In the genomic region with DNA sequence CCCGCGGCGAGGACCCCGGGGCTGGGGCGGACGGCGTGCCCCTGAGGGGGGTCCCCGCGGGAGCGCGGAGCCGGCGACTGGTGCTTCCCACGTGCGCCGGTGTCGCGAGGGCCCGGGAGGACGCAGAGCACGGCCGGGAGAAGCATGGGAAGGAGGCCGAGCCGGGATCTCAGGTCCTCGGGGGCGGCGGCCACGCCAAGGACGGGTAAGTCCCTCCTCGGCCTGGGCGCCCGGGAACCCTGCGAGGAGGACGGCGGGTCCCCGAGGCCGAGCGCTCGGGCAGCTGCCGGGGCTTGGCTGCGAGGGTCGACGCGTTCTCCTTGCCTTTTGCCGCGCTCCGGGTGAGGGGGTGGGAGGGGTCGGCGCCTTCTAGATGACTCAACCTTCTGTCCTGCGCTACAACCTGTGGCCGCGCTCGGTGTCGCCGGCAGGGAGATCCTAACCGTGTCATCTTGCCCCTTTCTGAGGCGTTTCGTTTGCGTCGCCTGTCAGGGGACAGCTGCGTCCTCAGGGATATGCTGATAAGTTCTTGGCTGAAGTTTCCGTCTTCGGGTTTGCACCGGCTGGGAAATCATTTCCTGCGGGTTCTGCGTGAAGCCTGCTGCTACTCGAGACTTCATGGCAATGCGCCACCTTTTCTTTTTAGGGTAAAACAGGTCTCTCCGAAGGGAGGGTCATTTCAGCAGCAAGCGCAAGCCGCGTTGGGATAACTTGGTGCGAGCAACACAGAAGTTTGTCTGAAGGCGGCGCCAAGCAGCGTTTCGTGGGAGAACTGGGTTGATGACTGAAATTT, we compare ENCODE assay signal across 8 cellular contexts.
DNase-seq lines count a peak whose midpoint lies in the region; ATAC-seq lines count a peak whose summit lies in the region.

No MANE protein-coding gene starts in this region.

- DNase-seq in NCI-H1105 treated with DMSO at 0.1 percent for 48 hours (lab: John Stamatoyannopoulos, UW) (peak; percentile 44), NCI-H1105 (lab: John Stamatoyannopoulos, UW) (no peak), NCI-H146 (lab: John Stamatoyannopoulos, UW) (peak; percentile 76), ecto neural progenitor cell (ENCODE audit: low spot score) (peak; percentile 81), medulla oblongata (ENCODE audit: extremely low spot score) (peak; percentile 83)
- DNase-seq in activated CD4-positive, alpha-beta T cell treated with anti-CD3 and anti-CD28 coated beads, Interleukin-2, amount 50 U/mL, for 4 hours: peak; percentile 60 to 65
- peak; percentile 44 for DNase-seq in stimulated activated CD8-positive, alpha-beta memory T cell treated with anti-CD3 and anti-CD28 coated beads, Interleukin-12 subunit alpha, Interleukin-12 subunit beta, amount 100 ng/mL, for 1 hour (ENCODE audit: low read depth)

- peak; percentile 53 for ATAC-seq in HG02610 (IDR thresholded peaks at IDR 0.05; ENCODE audit: unreplicated experiment)
